In the genomic region with DNA sequence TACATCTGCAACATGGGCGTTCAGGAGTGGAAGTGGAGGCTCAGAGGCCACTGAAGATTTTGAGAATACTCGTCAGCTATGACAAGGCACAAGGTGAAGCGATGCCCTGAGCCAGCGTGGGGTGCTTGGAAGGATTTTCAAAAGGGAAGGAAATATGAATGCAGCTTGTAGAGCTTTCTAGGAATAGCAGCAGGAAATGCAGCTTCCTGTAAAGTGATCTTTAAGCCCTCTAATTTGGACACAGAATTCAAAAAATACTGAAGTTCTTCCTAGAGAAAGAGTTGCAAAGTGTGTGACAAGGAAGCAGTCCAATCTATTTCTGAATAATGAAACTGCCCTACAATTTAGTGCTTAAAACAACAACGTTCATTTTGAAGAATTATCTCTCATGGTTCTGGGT, we compare ENCODE assay signal across 33 cellular contexts. TPM values are rescaled to one million over a fixed set of nuclear protein-coding genes. Genes with fewer than 3 reads are reported as not detected.
DNase-seq lines count a peak whose midpoint lies in the region; ATAC-seq, FAIRE-seq and TF ChIP-seq lines count a peak whose summit lies in the region.
"Had no signal": no experiment of that assay in that cellular context is flagged by ENCODE, and none has a peak within 500 bp of the region (broad histone marks: within the 10 kb centered on the region; RNA-seq: fewer than 3 reads in every experiment).

No MANE protein-coding gene starts in this region.

- H3K36me3 ChIP-seq in Loucy (ENCODE audit: insufficient read depth, low read length) (no peaks in the 10 kb centered on the region), K562 (ENCODE audit: control insufficient read depth, insufficient read depth, low read length) (no peaks in the 10 kb centered on the region), osteoblast (ENCODE audit: insufficient read depth, low read length) (no peaks in the 10 kb centered on the region)
- H3K36me3 ChIP-seq: esophagus squamous epithelium had no signal

- no peak for TF ChIP-seq EP300 in K562 (IDR thresholded peaks at IDR 0.05; ENCODE audit: low read length)

- H3K9me2 ChIP-seq in Loucy (replicated peaks; ENCODE audit: low read depth, low read length), result no peaks in the 10 kb centered on the region

- ATAC-seq in K562, result no peak
- no peak for ATAC-seq in stimulated activated effector memory CD8-positive, alpha-beta T cell treated with anti-CD3 and anti-CD28 coated beads, Interleukin-12 subunit alpha, Interleukin-12 subunit beta, amount 100 ng/mL, for 72 hours
- ATAC-seq: activated CD4-positive, CD25-positive, alpha-beta regulatory T cell treated with anti-CD3 and anti-CD28 coated beads, Interleukin-2, amount 50 U/mL, for 24 hours; activated T-cell treated with anti-CD3 and anti-CD28 coated beads, Interleukin-2, amount 50 U/mL, for 72 hours; sciatic nerve; stimulated activated memory B cell treated with anti-CD40 and anti-IgM and Interleukin-4, amounts not matched to agents 10 μg/mL and 1 μg/mL and 100 μg/mL, for 72 hours had no signal

- CTCF ChIA-PET in activated naive CD4-positive, alpha-beta T cell treated with anti-CD3 and anti-CD28 coated beads, Interleukin-2, amount 10 ng/mL, durations not matched to agents 7 days and 5 days (lab: Charles Lee), result interaction anchor here (0.9 to 1.0 kb wide), 2 partner anchors 19 to 44 kb away, joined by 3 read pairs; no protein-coding TSS in a partner anchor
- CTCF ChIA-PET in K562 (lab: Yijun Ruan, JAX; ENCODE audit: low intra/inter-chr PET ratio), result no interaction called here

- TF ChIP-seq CTCF in Loucy (conservative IDR thresholded peaks at IDR 0.05; ENCODE audit: low read length), result no peak
- TF ChIP-seq CTCF in K562 (IDR thresholded peaks at IDR 0.05 in 2 of 3, conservative IDR thresholded peaks at IDR 0.05 in 1 of 3; ENCODE audit: insufficient read depth in 2 of 3, low read depth in 1 of 3, low read length in 3 of 3), result no peak
- no peak for TF ChIP-seq CTCF in osteoblast (IDR thresholded peaks at IDR 0.05; ENCODE audit: extremely low read depth, low read depth, low read length)

- H2AFZ ChIP-seq in Loucy (ENCODE audit: low read length) (no peak overlapping the region), K562 (ENCODE audit: low read depth, low read length) (peak overlapping the region; percentile 74), osteoblast (ENCODE audit: low read length) (no peak overlapping the region)
- H2AFZ ChIP-seq: GM23248 had no signal

- H3K4me2 ChIP-seq in Loucy (ENCODE audit: low read depth, low read length, poor library complexity, severe bottlenecking), result peak overlapping the region; percentile 53
- H3K4me2 ChIP-seq in K562 (ENCODE audit: insufficient read depth, low read length), result no peak overlapping the region
- H3K4me2 ChIP-seq in osteoblast (ENCODE audit: insufficient read depth, low read length), result no peak overlapping the region

- H3K9me3 ChIP-seq in Loucy (ENCODE audit: insufficient read depth, low read depth, low read length) (no peaks in the 10 kb centered on the region), K562 (replicated peaks; ENCODE audit: control insufficient read depth, insufficient read depth, low read depth, low read length) (no peaks in the 10 kb centered on the region), osteoblast (ENCODE audit: low read depth, low read length) (no peaks in the 10 kb centered on the region)
- H3K9me3 ChIP-seq: esophagus squamous epithelium had no signal

- no peak overlapping the region for H3K4me3 ChIP-seq in Loucy (ENCODE audit: low read length, poor library complexity, severe bottlenecking)
- no peak overlapping the region for H3K4me3 ChIP-seq in K562
- H3K4me3 ChIP-seq in osteoblast (ENCODE audit: insufficient read depth, low read length), result no peak overlapping the region
- H3K4me3 ChIP-seq: esophagus squamous epithelium, GM23248 had no signal

- in situ Hi-C loops in K562 (cut with MboI), result no loop called here

- intact Hi-C loops in K562 (cut with micrococcal nuclease), result no loop called here

- peak overlapping the region; percentile 57 for H3K27ac Mint-ChIP-seq in activated naive CD4-positive, alpha-beta T cell treated with anti-CD3 and anti-CD28 coated beads, Interleukin-2, amount 10 ng/mL, durations not matched to agents 7 days and 5 days
- peak overlapping the region; percentile 32 for H3K27ac Mint-ChIP-seq in stimulated activated effector memory CD8-positive, alpha-beta T cell treated with anti-CD3 and anti-CD28 coated beads, Interleukin-12 subunit alpha, Interleukin-12 subunit beta, amount 100 ng/mL, for 72 hours
- H3K27ac Mint-ChIP-seq: activated T-cell treated with anti-CD3 and anti-CD28 coated beads, Interleukin-2, amount 50 U/mL, for 72 hours; HFFc6; memory B cell; progenitor cell of endocrine pancreas; stimulated activated memory B cell treated with anti-CD40 and anti-IgM and Interleukin-4, amounts not matched to agents 10 μg/mL and 1 μg/mL and 100 μg/mL, for 72 hours; type B pancreatic cell had no signal

- no peak for DNase-seq in activated naive CD4-positive, alpha-beta T cell treated with anti-CD3 and anti-CD28 coated beads, Interleukin-2, amount 10 ng/mL, durations not matched to agents 7 days and 5 days
- no peak for DNase-seq in activated naive CD4-positive, alpha-beta T cell (lab: John Stamatoyannopoulos, UW)
- DNase-seq in K562 (ENCODE audit: extremely low read depth in 1 of 4, low spot score in 3 of 4) (no peak), H54 (ENCODE audit: insufficient read length, low spot score) (no peak), osteoblast (ENCODE audit: insufficient read length, low spot score, missing footprints) (no peak), HuH-7.5 (ENCODE audit: low spot score) (no peak)
- DNase-seq in stimulated activated effector memory CD8-positive, alpha-beta T cell treated with anti-CD3 and anti-CD28 coated beads, Interleukin-12 subunit alpha, Interleukin-12 subunit beta, amount 100 ng/mL, for 72 hours (ENCODE audit: low spot score in 2 of 2), result no peak
- DNase-seq: ACHN; activated naive CD4-positive, alpha-beta T cell treated with anti-CD3 and anti-CD28 coated beads, Interleukin-2, amount 50 U/mL, for 16 hours; activated T-cell treated with anti-CD3 and anti-CD28 coated beads, Interleukin-2, amount 50 U/mL, for 72 hours; anterior cingulate cortex; COR-L47; DMS53; esophagus squamous epithelium; GM23248; HFFc6; NCI-H1105; NCI-H187 treated with DMSO at 0.1 percent for 48 hours; NCI-H524 treated with DMSO at 0.1 percent for 48 hours; NK-92 treated with Interleukin-12 subunit alpha and Interleukin-12 subunit beta, amount 100 ng/mL, for 24 hours; Right ventricle myocardium superior; stimulated activated CD4-positive, alpha-beta T cell treated with anti-CD3 and anti-CD28 coated beads, Interleukin-4, amount 100 ng/mL, for 24 hours; substantia nigra; T1000 had no signal

- H3K27ac ChIP-seq in K562 (ENCODE audit: extremely low read depth, low read depth, low read length) (no peak overlapping the region), osteoblast (ENCODE audit: low read depth, low read length) (no peak overlapping the region)
- H3K27ac ChIP-seq: esophagus squamous epithelium, GM23248 had no signal

- no peak for FAIRE-seq in K562 (lab: Jason Lieb, UNC)
- FAIRE-seq in H54 (lab: Jason Lieb, UNC), result no peak
- FAIRE-seq: colon, frontal cortex had no signal

- H3K9ac ChIP-seq in Loucy (ENCODE audit: low read depth, low read length, poor library complexity, severe bottlenecking), result no peak overlapping the region
- H3K9ac ChIP-seq in K562 (ENCODE audit: insufficient read depth in 1 of 2, low read depth in 2 of 2, low read length in 2 of 2), result no peak overlapping the region
- H3K9ac ChIP-seq: GM23248 had no signal

- no peaks in the 10 kb centered on the region for H3F3A ChIP-seq in Loucy (ENCODE audit: low read depth)

- H3K36me3 Mint-ChIP-seq in activated naive CD4-positive, alpha-beta T cell treated with anti-CD3 and anti-CD28 coated beads, Interleukin-2, amount 10 ng/mL, durations not matched to agents 7 days and 5 days, result peaks cover 2% of the 10 kb centered on the region
- no peaks in the 10 kb centered on the region for H3K36me3 Mint-ChIP-seq in stimulated activated effector memory CD8-positive, alpha-beta T cell treated with anti-CD3 and anti-CD28 coated beads, Interleukin-12 subunit alpha, Interleukin-12 subunit beta, amount 100 ng/mL, for 72 hours
- H3K36me3 Mint-ChIP-seq: memory B cell; stimulated activated memory B cell treated with anti-CD40 and anti-IgM and Interleukin-4, amounts not matched to agents 10 μg/mL and 1 μg/mL and 100 μg/mL, for 72 hours had no signal

- BruUV-seq in K562 (replicated peaks; lab: Mats Ljungman, UMichigan), result no TSS peak

- H3K4me1 ChIP-seq in Loucy (ENCODE audit: insufficient read depth, low read length, poor library complexity, severe bottlenecking), result peaks cover 15% of the 10 kb centered on the region
- H3K4me1 ChIP-seq in K562 (replicated peaks in 1 of 2; ENCODE audit: control insufficient read depth in 2 of 2, insufficient read depth in 2 of 2, low read length in 2 of 2), result no peaks in the 10 kb centered on the region; a peak in 1 of 5 replicates
- no peaks in the 10 kb centered on the region for H3K4me1 ChIP-seq in osteoblast (ENCODE audit: insufficient read depth, low read length)

- H3K27me3 ChIP-seq in Loucy (ENCODE audit: insufficient read depth, low read length, poor library complexity, severe bottlenecking) (no peaks in the 10 kb centered on the region), K562 (ENCODE audit: control insufficient read depth in 2 of 2, insufficient read depth in 2 of 2, low read length in 2 of 2) (no peaks in the 10 kb centered on the region), osteoblast (ENCODE audit: insufficient read depth, low read length) (peaks cover 13% of the 10 kb centered on the region)
- H3K27me3 ChIP-seq: esophagus squamous epithelium had no signal

- H3K4me3 Mint-ChIP-seq in activated naive CD4-positive, alpha-beta T cell treated with anti-CD3 and anti-CD28 coated beads, Interleukin-2, amount 10 ng/mL, durations not matched to agents 7 days and 5 days, result peak overlapping the region; percentile 20
- H3K4me3 Mint-ChIP-seq in stimulated activated effector memory CD8-positive, alpha-beta T cell treated with anti-CD3 and anti-CD28 coated beads, Interleukin-12 subunit alpha, Interleukin-12 subunit beta, amount 100 ng/mL, for 72 hours, result no peak overlapping the region
- H3K4me3 Mint-ChIP-seq: activated T-cell treated with anti-CD3 and anti-CD28 coated beads, Interleukin-2, amount 50 U/mL, for 72 hours; HFFc6; memory B cell; stimulated activated memory B cell treated with anti-CD40 and anti-IgM and Interleukin-4, amounts not matched to agents 10 μg/mL and 1 μg/mL and 100 μg/mL, for 72 hours; type B pancreatic cell had no signal

- TF ChIP-seq RAD21 in K562 (CRISPR knock-in tag; conservative IDR thresholded peaks at IDR 0.05 in 1 of 2, IDR thresholded peaks at IDR 0.05 in 1 of 2), result no peak

- WGBS in K562 (ENCODE audit: insufficient coverage, low coverage, missing lambda C conversion rate), result 43% methylated on average over 5 of the region's 5 CpGs

- H4K20me1 ChIP-seq in Loucy (ENCODE audit: insufficient read depth, low read length, poor library complexity, severe bottlenecking), result no peaks in the 10 kb centered on the region
- H4K20me1 ChIP-seq in K562 (replicated peaks; ENCODE audit: control insufficient read depth, insufficient read depth, low read length), result no peaks in the 10 kb centered on the region
- H4K20me1 ChIP-seq in osteoblast (ENCODE audit: insufficient read depth, low read length), result no peaks in the 10 kb centered on the region

- POLR2A ChIA-PET in K562 (lab: Yijun Ruan, JAX), result interaction anchor here (0.7 kb wide), 1 partner anchor 10 kb away, joined by 3 read pairs; no protein-coding TSS in a partner anchor

- no peaks in the 10 kb centered on the region for H3K79me2 ChIP-seq in Loucy (ENCODE audit: insufficient read depth, low read length)
- no peaks in the 10 kb centered on the region for H3K79me2 ChIP-seq in K562 (ENCODE audit: control insufficient read depth, insufficient read depth, low read length)
- no peaks in the 10 kb centered on the region for H3K79me2 ChIP-seq in osteoblast (ENCODE audit: insufficient read depth, low read length)

- H3K27me3 Mint-ChIP-seq in activated naive CD4-positive, alpha-beta T cell treated with anti-CD3 and anti-CD28 coated beads, Interleukin-2, amount 10 ng/mL, durations not matched to agents 7 days and 5 days, result peaks cover 18% of the 10 kb centered on the region
- H3K27me3 Mint-ChIP-seq: progenitor cell of endocrine pancreas had no signal

- TF ChIP-seq POLR2A in K562 (conservative IDR thresholded peaks at IDR 0.05), result no peak
- TF ChIP-seq POLR2A in H54 (IDR thresholded peaks at IDR 0.05; ENCODE audit: low read depth, low read length), result no peak

- peaks cover 31% of the 10 kb centered on the region for H3K4me1 Mint-ChIP-seq in activated naive CD4-positive, alpha-beta T cell treated with anti-CD3 and anti-CD28 coated beads, Interleukin-2, amount 10 ng/mL, durations not matched to agents 7 days and 5 days
- H3K4me1 Mint-ChIP-seq in stimulated activated effector memory CD8-positive, alpha-beta T cell treated with anti-CD3 and anti-CD28 coated beads, Interleukin-12 subunit alpha, Interleukin-12 subunit beta, amount 100 ng/mL, for 72 hours, result peaks cover 12% of the 10 kb centered on the region

- H3K9me1 ChIP-seq in K562 (ENCODE audit: control insufficient read depth, insufficient read depth, low read length), result no peaks in the 10 kb centered on the region

- peaks cover 2% of the 10 kb centered on the region for H3K9me3 Mint-ChIP-seq in activated naive CD4-positive, alpha-beta T cell treated with anti-CD3 and anti-CD28 coated beads, Interleukin-2, amount 10 ng/mL, durations not matched to agents 7 days and 5 days
- H3K9me3 Mint-ChIP-seq in stimulated activated effector memory CD8-positive, alpha-beta T cell treated with anti-CD3 and anti-CD28 coated beads, Interleukin-12 subunit alpha, Interleukin-12 subunit beta, amount 100 ng/mL, for 72 hours, result no peaks in the 10 kb centered on the region
- H3K9me3 Mint-ChIP-seq: activated T-cell treated with anti-CD3 and anti-CD28 coated beads, Interleukin-2, amount 50 U/mL, for 72 hours; HFFc6; memory B cell; stimulated activated memory B cell treated with anti-CD40 and anti-IgM and Interleukin-4, amounts not matched to agents 10 μg/mL and 1 μg/mL and 100 μg/mL, for 72 hours; type B pancreatic cell had no signal

RNA-seq across cellular contexts. Expression of a gene that starts 13.2 kb away (rescaled TPM):
- 3.2 and 4.9 TPM in 2 replicates for total RNA-seq in K562 (2011; cell fraction: chromatin; rRNA removed; ENCODE audit: low replicate concordance)
- 1.8 and 2.7 TPM in 2 replicates for total RNA-seq in K562 (2011; cell fraction: nucleolus; rRNA removed)
- total RNA-seq in K562 (2011; cell fraction: nucleoplasm; rRNA removed), result 1.8 and 2.6 TPM in 2 replicates
- total RNA-seq in K562 (2014; rRNA removed) (0.04 and 0.27 TPM in 2 replicates), K562 (2014; rRNA removed; fragmentation: Illumina TruSeq; extraction: Trizol) (0.29 and 0.35 TPM in 2 replicates), K562 (2015; rRNA removed; fragmentation: Illumina TruSeq; extraction: Trizol) (0.08 and 0.25 TPM in 2 replicates), K562 (2021) (0.84 and 1.2 TPM in 2 replicates), osteoblast (443 and 478 TPM in 2 replicates)
- polyA plus RNA-seq in K562 (2011; rRNA removed) (0.39 and 0.95 TPM in 2 replicates), K562 (2014; fragmentation: Illumina TruSeq; extraction: Trizol) (0.45 and 0.46 TPM in 2 replicates), K562 (2014; fragmentation: Nextera tagmentation; extraction: Ambion mirVana) (under 1 TPM; 0.08 to 0.11 TPM), K562 (2014; rRNA removed) (0.12 and 0.26 TPM in 2 replicates)
- 0.09 and 0.18 TPM in 2 replicates for polyA plus RNA-seq in K562 (2011; cell fraction: cytosol; rRNA removed)
- polyA plus RNA-seq in K562 (2011; cell fraction: nucleus; rRNA removed), result 2.1 and 3.7 TPM in 2 replicates
- 0.26 and 0.48 TPM in 2 replicates for polyA plus RNA-seq in K562 (2012)
- polyA minus RNA-seq in K562 (2011; rRNA and poly(A)+ RNA removed), result 0.28 and 0.87 TPM in 2 replicates
- not detected in 2 replicates for polyA minus RNA-seq in K562 (2011; cell fraction: cytosol; rRNA and poly(A)+ RNA removed)
- polyA minus RNA-seq in K562 (2011; cell fraction: nucleus; rRNA and poly(A)+ RNA removed), result 1.2 and 1.8 TPM in 2 replicates

RNA-seq across cellular contexts. Expression of a gene that starts 29.0 kb away (rescaled TPM):
- total RNA-seq in K562 (2011; cell fraction: chromatin; rRNA removed; ENCODE audit: low replicate concordance), result 98.6 and 135 TPM in 2 replicates
- total RNA-seq in K562 (2011; cell fraction: nucleolus; rRNA removed), result 109 and 111 TPM in 2 replicates
- 113 and 115 TPM in 2 replicates for total RNA-seq in K562 (2011; cell fraction: nucleoplasm; rRNA removed)
- total RNA-seq in K562 (2014; rRNA removed) (14.3 and 17.4 TPM in 2 replicates), K562 (2014; rRNA removed; fragmentation: Illumina TruSeq; extraction: Trizol) (22.2 and 22.4 TPM in 2 replicates), K562 (2015; rRNA removed; fragmentation: Illumina TruSeq; extraction: Trizol) (23.0 and 25.3 TPM in 2 replicates), K562 (2021) (31.1 and 32.5 TPM in 2 replicates), osteoblast (20.3 and 23.6 TPM in 2 replicates)
- polyA plus RNA-seq in K562 (2011; rRNA removed) (47.0 and 52.5 TPM in 2 replicates), K562 (2014; fragmentation: Illumina TruSeq; extraction: Trizol) (40.3 and 44.3 TPM in 2 replicates), K562 (2014; fragmentation: Nextera tagmentation; extraction: Ambion mirVana) (1 to 10 TPM; 4.9 to 5.6 TPM), K562 (2014; rRNA removed) (27.4 and 34.7 TPM in 2 replicates)
- polyA plus RNA-seq in K562 (2011; cell fraction: cytosol; rRNA removed), result 49.0 and 53.0 TPM in 2 replicates
- polyA plus RNA-seq in K562 (2011; cell fraction: nucleus; rRNA removed), result 54.2 and 55.4 TPM in 2 replicates
- 22.1 and 29.4 TPM in 2 replicates for polyA plus RNA-seq in K562 (2012)
- 41.0 and 52.4 TPM in 2 replicates for polyA minus RNA-seq in K562 (2011; rRNA and poly(A)+ RNA removed)
- polyA minus RNA-seq in K562 (2011; cell fraction: cytosol; rRNA and poly(A)+ RNA removed), result 21.6 and 22.0 TPM in 2 replicates
- 19.3 and 28.1 TPM in 2 replicates for polyA minus RNA-seq in K562 (2011; cell fraction: nucleus; rRNA and poly(A)+ RNA removed)

RNA-seq across cellular contexts. Expression of a gene that starts 44.9 kb away (rescaled TPM):
- total RNA-seq in K562 (2011; cell fraction: chromatin; rRNA removed; ENCODE audit: low replicate concordance), result 1.5 and 1.9 TPM in 2 replicates
- total RNA-seq in K562 (2011; cell fraction: nucleolus; rRNA removed), result 0.50 and 0.66 TPM in 2 replicates
- total RNA-seq in K562 (2011; cell fraction: nucleoplasm; rRNA removed), result 0.37 and 1.8 TPM in 2 replicates
- total RNA-seq in K562 (2014; rRNA removed) (0.16 and 1.0 TPM in 2 replicates), K562 (2014; rRNA removed; fragmentation: Illumina TruSeq; extraction: Trizol) (0.13 and 0.33 TPM in 2 replicates), K562 (2015; rRNA removed; fragmentation: Illumina TruSeq; extraction: Trizol) (0.14 and 0.19 TPM in 2 replicates), K562 (2021) (0.96 and 1.0 TPM in 2 replicates), osteoblast (313 and 330 TPM in 2 replicates)
- polyA plus RNA-seq in K562 (2011; rRNA removed) (0.33 and 0.81 TPM in 2 replicates), K562 (2014; fragmentation: Illumina TruSeq; extraction: Trizol) (0.33 and 0.36 TPM in 2 replicates), K562 (2014; fragmentation: Nextera tagmentation; extraction: Ambion mirVana) (under 1 TPM in 1 of 2 experiments, not detected in 1; 0.07 TPM), K562 (2014; rRNA removed) (0.11 and 0.53 TPM in 2 replicates)
- polyA plus RNA-seq in K562 (2011; cell fraction: cytosol; rRNA removed), result 0.42 and 0.77 TPM in 2 replicates
- polyA plus RNA-seq in K562 (2011; cell fraction: nucleus; rRNA removed), result 1.4 and 2.8 TPM in 2 replicates
- polyA plus RNA-seq in K562 (2012), result 0.20 and 0.98 TPM in 2 replicates
- polyA minus RNA-seq in K562 (2011; rRNA and poly(A)+ RNA removed), result 0.28 and 0.99 TPM in 2 replicates
- polyA minus RNA-seq in K562 (2011; cell fraction: cytosol; rRNA and poly(A)+ RNA removed), result 1.5 TPM in 1 of 2 replicates, not detected in the other
- 0.40 and 0.67 TPM in 2 replicates for polyA minus RNA-seq in K562 (2011; cell fraction: nucleus; rRNA and poly(A)+ RNA removed)

Comparison
In these comparisons a context has a peak if more than half of its experiments do, and no peak if none do; other contexts are left out.
1. RNA of a gene that starts 13.2 kb away (total RNA-seq): 443 to 478 TPM in osteoblast; 0.04 to 4.9 TPM in K562; every median in the first group is over 10 times any median in the second.
2. RNA of a gene that starts 44.9 kb away (total RNA-seq): 313 to 330 TPM in osteoblast; 0.13 to 1.9 TPM in K562; every median in the first group is over 100 times any median in the second.